Comparison of ENCODE assay signal across 24 cellular contexts in the genomic region with DNA sequence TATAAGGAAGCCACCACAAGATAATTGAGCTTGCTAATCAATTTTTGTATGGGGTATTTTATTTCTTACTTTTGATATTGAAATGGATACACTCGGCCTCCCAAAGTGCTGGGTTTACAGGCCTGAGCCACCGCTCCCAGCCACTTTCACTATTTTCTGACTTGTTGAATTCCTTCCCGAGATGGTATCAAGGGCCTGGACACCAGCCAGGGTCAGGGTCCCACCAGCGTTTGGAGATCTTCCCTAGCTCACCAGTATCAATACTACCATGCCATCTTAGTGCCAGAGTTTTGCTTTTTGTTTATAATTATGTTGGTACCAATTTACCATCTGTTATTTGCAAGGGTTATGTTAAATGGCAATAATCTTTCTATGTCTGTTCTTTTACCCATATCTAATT.
"Had no signal": no experiment of that assay in that cellular context is flagged by ENCODE, and none has a peak within 500 bp of the region (broad histone marks: within the 10 kb centered on the region; RNA-seq: fewer than 3 reads in every experiment).

No MANE protein-coding gene starts in this region.

- H3K27me3 Mint-ChIP-seq: activated CD4-positive, alpha-beta memory T cell treated with anti-CD3 and anti-CD28 coated beads for 36 hours; activated CD4-positive, alpha-beta T cell treated with anti-CD3 and anti-CD28 coated beads, Interleukin-2, amount 10 ng/mL, durations not matched to agents 7 days and 5 days; activated naive CD8-positive, alpha-beta T cell; activated T-helper 17 cell treated with anti-CD3 and anti-CD28 coated beads, Interleukin-2, amount 50 U/mL, for 72 hours; brain; T-cell had no signal

- H3K4me3 Mint-ChIP-seq: activated CD4-positive, alpha-beta memory T cell treated with anti-CD3 and anti-CD28 coated beads for 36 hours; activated CD4-positive, alpha-beta T cell treated with anti-CD3 and anti-CD28 coated beads, Interleukin-2, amount 10 ng/mL, durations not matched to agents 7 days and 5 days; activated naive CD4-positive, alpha-beta T cell treated with anti-CD3 and anti-CD28 coated beads for 36 hours; activated naive CD8-positive, alpha-beta T cell; activated T-helper 17 cell treated with anti-CD3 and anti-CD28 coated beads, Interleukin-2, amount 50 U/mL, for 72 hours; brain; T-cell had no signal

- ATAC-seq: activated T-helper 17 cell treated with anti-CD3 and anti-CD28 coated beads, Interleukin-2, amount 50 U/mL, for 72 hours; T-cell had no signal

- FAIRE-seq: astrocyte, TTC549 had no signal

- H3K9me3 Mint-ChIP-seq: activated CD4-positive, alpha-beta memory T cell treated with anti-CD3 and anti-CD28 coated beads for 36 hours; activated CD4-positive, alpha-beta T cell treated with anti-CD3 and anti-CD28 coated beads, Interleukin-2, amount 10 ng/mL, durations not matched to agents 7 days and 5 days; activated naive CD4-positive, alpha-beta T cell treated with anti-CD3 and anti-CD28 coated beads for 36 hours; activated T-helper 17 cell treated with anti-CD3 and anti-CD28 coated beads, Interleukin-2, amount 50 U/mL, for 72 hours; brain; T-cell had no signal

- H3K27ac Mint-ChIP-seq: activated CD4-positive, alpha-beta memory T cell treated with anti-CD3 and anti-CD28 coated beads for 36 hours; activated CD4-positive, alpha-beta T cell treated with anti-CD3 and anti-CD28 coated beads, Interleukin-2, amount 10 ng/mL, durations not matched to agents 7 days and 5 days; activated naive CD4-positive, alpha-beta T cell treated with anti-CD3 and anti-CD28 coated beads for 36 hours; activated naive CD8-positive, alpha-beta T cell; activated T-helper 17 cell treated with anti-CD3 and anti-CD28 coated beads, Interleukin-2, amount 50 U/mL, for 72 hours; brain; T-cell had no signal

- DNase-seq: activated CD4-positive, alpha-beta memory T cell treated with anti-CD3 and anti-CD28 coated beads for 36 hours; activated CD4-positive, alpha-beta T cell treated with anti-CD3 and anti-CD28 coated beads, Interleukin-2, amount 10 ng/mL, durations not matched to agents 7 days and 5 days; activated CD4-positive, CD25-positive, alpha-beta regulatory T cell; activated CD8-positive, alpha-beta memory T cell treated with anti-CD3 and anti-CD28 coated beads for 24 hours; activated gamma-delta T cell; activated naive CD4-positive, alpha-beta T cell treated with anti-CD3 and anti-CD28 coated beads for 36 hours; activated T-cell treated with anti-CD3 and anti-CD28 coated beads, Interleukin-2, amount 50 U/mL, for 48 hours; amygdala; Kasumi-1; NCI-H1048; NCI-H1930; NCI-H2171 treated with DMSO at 0.1 percent for 48 hours; NCI-H226; NCI-H526; NCI-H774; SHP77 treated with DMSO at 0.1 percent for 48 hours; T-cell; T-helper 2 cell; T1000 had no signal
